ENCODE assay signal across 8 cellular contexts in genomic region chr12:95385246-95385645, GRCh38.
DNase-seq lines count a peak whose midpoint lies in the region; ATAC-seq and TF ChIP-seq lines count a peak whose summit lies in the region.

No MANE protein-coding gene starts in this region.

- ATAC-seq in body of pancreas (peak; percentile 59), mucosa of descending colon (no peak)

- no peaks in the 10 kb centered on the region for H3K4me1 ChIP-seq in body of pancreas
- H3K4me1 ChIP-seq in right atrium auricular region = peaks cover 0 to 26% of the 10 kb centered on the region in 2 donors
- H3K4me1 ChIP-seq in skeletal muscle satellite cell (ENCODE audit: control insufficient read depth, insufficient read depth, low read length) = peaks cover 30% of the 10 kb centered on the region
- H3K4me1 ChIP-seq in mucosa of descending colon (ENCODE audit: low read depth) = no peaks in the 10 kb centered on the region

- H3K4me2 ChIP-seq in skeletal muscle satellite cell (ENCODE audit: low read length) = peak overlapping the region; percentile 87

- H3K36me3 ChIP-seq in body of pancreas (replicated peaks in 1 of 2; ENCODE audit: insufficient read depth in 1 of 2, low read depth in 2 of 2) (no peaks in the 10 kb centered on the region), right atrium auricular region (no peaks in the 10 kb centered on the region), skeletal muscle satellite cell (ENCODE audit: insufficient read depth, low read length) (no peaks in the 10 kb centered on the region), mucosa of descending colon (ENCODE audit: low read depth) (no peaks in the 10 kb centered on the region)

- 33 to 54% methylated on average over 7 of the region's 7 CpGs for WGBS in body of pancreas, 2 donors

- intact Hi-C loops in body of pancreas (cut with DNase I) = no loop called here
- intact Hi-C loops in mucosa of descending colon (cut with DNase I, micrococcal nuclease) = no loop called here

- no peak for TF ChIP-seq POLR2A in body of pancreas (IDR thresholded peaks at IDR 0.05)

- H3K27me3 ChIP-seq in body of pancreas = no peaks in the 10 kb centered on the region
- no peaks in the 10 kb centered on the region for H3K27me3 ChIP-seq in right atrium auricular region
- H3K27me3 ChIP-seq in skeletal muscle satellite cell (ENCODE audit: control insufficient read depth, insufficient read depth, low read length) = peaks cover 4% of the 10 kb centered on the region

- DNase-seq in GM03348 (ENCODE audit: low spot score) = peak; percentile 54
- DNase-seq in body of pancreas = peak in 3 of 4 donors; percentile 13 to 40 (median 16)
- DNase-seq in right atrium auricular region (ENCODE audit: low spot score) = no peak
- no peak for DNase-seq in AML-193 (lab: John Stamatoyannopoulos, UW)
- DNase-seq in DMS53 (lab: John Stamatoyannopoulos, UW) = no peak
- DNase-seq in mucosa of descending colon = no peak
- no peak for DNase-seq in NCI-H187 (lab: John Stamatoyannopoulos, UW)

- no peak for TF ChIP-seq CTCF in body of pancreas (IDR thresholded peaks at IDR 0.05)
- no peak for TF ChIP-seq CTCF in right atrium auricular region (IDR thresholded peaks at IDR 0.05)
- no peak for TF ChIP-seq CTCF in mucosa of descending colon (IDR thresholded peaks at IDR 0.05)

- H3K9me3 ChIP-seq in body of pancreas (no peaks in the 10 kb centered on the region), right atrium auricular region (no peaks in the 10 kb centered on the region), skeletal muscle satellite cell (replicated peaks; ENCODE audit: low read length) (no peaks in the 10 kb centered on the region), mucosa of descending colon (no peaks in the 10 kb centered on the region)

- H3K4me3 ChIP-seq in body of pancreas = no peak overlapping the region
- H3K4me3 ChIP-seq in right atrium auricular region = peak overlapping the region; percentile 35 to 42
- peak overlapping the region; percentile 64 for H3K4me3 ChIP-seq in skeletal muscle satellite cell (ENCODE audit: low read length)
- no peak overlapping the region for H3K4me3 ChIP-seq in mucosa of descending colon

- H3K9ac ChIP-seq in skeletal muscle satellite cell (ENCODE audit: low read depth, low read length) = peak overlapping the region; percentile 65

- H3K27ac ChIP-seq in body of pancreas = peak overlapping the region in 1 of 4 donors; percentile 19
- peak overlapping the region; percentile 76 to 89 for H3K27ac ChIP-seq in right atrium auricular region

Comparison
In these comparisons a context has a peak if more than half of its experiments do, and no peak if none do; other contexts are left out.
1. DNase-seq: peak in GM03348 (single experiment) and body of pancreas (3 of 4); none in right atrium auricular region (single experiment), AML-193 (0 of 2), DMS53 (single experiment), mucosa of descending colon (0 of 3) and NCI-H187 (0 of 2).
2. H3K4me3 ChIP-seq: peak in right atrium auricular region (2 of 2) and skeletal muscle satellite cell (single experiment); none in body of pancreas (0 of 2) and mucosa of descending colon (single experiment).